In genomic region chr10:68406815-68407585, GRCh38 we compare ENCODE assay signal across 1 cellular context.
TF ChIP-seq lines count a peak whose summit lies in the region.

Gene RUFY2 (minus strand): TSS chr10:68407277. CDS start chr10:68407189, 88 bp downstream.

TF ChIP-seq in K562, 482 proteins besides CTCF, POLR2A, EP300 and RAD21 (continued from another document and continues in another):
- TF ChIP-seq AFF1 (IDR thresholded peaks at IDR 0.05; ENCODE audit: low read depth in 1 of 2, partially characterized antibody in 2 of 2) (no peak), POLR2B (IDR thresholded peaks at IDR 0.05; ENCODE audit: low read depth, partially characterized antibody) (peak; percentile 67), LARP7 (IDR thresholded peaks at IDR 0.05) (0 out of 2 replicates have a peak, but pooled peaks have one; percentile 55), RFX5 (IDR thresholded peaks at IDR 0.05; ENCODE audit: low read depth, low read length) (no peak), SNRNP70 (optimal IDR thresholded peaks at IDR 0.05; ENCODE audit: low read depth, low read length) (no peak), ZNF431 (CRISPR knock-in tag; IDR thresholded peaks at IDR 0.05) (no peak), RFX7 (CRISPR knock-in tag; IDR thresholded peaks at IDR 0.05) (no peak), ZNF766 (CRISPR knock-in tag; conservative IDR thresholded peaks at IDR 0.05) (no peak), RHOXF2B (CRISPR knock-in tag; conservative IDR thresholded peaks at IDR 0.05) (no peak), POLR2H (tag; IDR thresholded peaks at IDR 0.05; ENCODE audit: low read depth) (peak; percentile 70; the same call in 1 of the 2 replicates), CCNT2 (IDR thresholded peaks at IDR 0.05; ENCODE audit: borderline replicate concordance, extremely low read depth, insufficient read length, low read depth, low read length) (peak; percentile 84), CHD2 (IDR thresholded peaks at IDR 0.05; ENCODE audit: low read depth, low read length) (no peak), ZNF24 (IDR thresholded peaks at IDR 0.05) (peak; percentile 74; the same call in 1 of the 2 replicates), WHSC1 (IDR thresholded peaks at IDR 0.05; ENCODE audit: low read length) (no peak), ZNF695 (CRISPR knock-in tag; IDR thresholded peaks at IDR 0.05) (0 out of 2 replicates have a peak, but pooled peaks have one; percentile 27), SAP30 (IDR thresholded peaks at IDR 0.05; ENCODE audit: borderline replicate concordance, insufficient read depth, low read depth, low read length, poor library complexity, severe bottlenecking) (peak; percentile 37), HNRNPK (IDR thresholded peaks at IDR 0.05; ENCODE audit: low read depth, low read length, poor library complexity, severe bottlenecking) (no peak), ZNF583 (CRISPR knock-in tag; IDR thresholded peaks at IDR 0.05) (peak; percentile 76), CSDE1 (IDR thresholded peaks at IDR 0.05) (peak in 1 of 2 experiments; percentile 91; a peak in 2 of 4 replicates), STAT5A (IDR thresholded peaks at IDR 0.05; ENCODE audit: borderline replicate concordance, low read length) (no peak), REST (CRISPR knock-in tag; IDR thresholded peaks at IDR 0.05; ENCODE audit: low read depth) (peak; percentile 60; the same call in 1 of the 2 replicates), CREB1 (IDR thresholded peaks at IDR 0.05) (no peak), CREB1 (CRISPR knock-in tag; IDR thresholded peaks at IDR 0.05) (0 out of 2 replicates have a peak, but pooled peaks have one; percentile 16), VEZF1 (CRISPR knock-in tag; IDR thresholded peaks at IDR 0.05) (peak; percentile 95), ZKSCAN8 (CRISPR knock-in tag; IDR thresholded peaks at IDR 0.05) (no peak), ZFX (CRISPR knock-in tag; IDR thresholded peaks at IDR 0.05) (peak; percentile 95), PML (IDR thresholded peaks at IDR 0.05; ENCODE audit: low read length) (peak; percentile 34), UBTF (IDR thresholded peaks at IDR 0.05; ENCODE audit: borderline replicate concordance in 1 of 2, low read depth in 2 of 2, low read length in 2 of 2) (peak in 1 of 2 experiments; percentile 95; a peak in 3 of 4 replicates), RBM22 (IDR thresholded peaks at IDR 0.05; ENCODE audit: low read depth, low read length, poor library complexity, severe bottlenecking) (peak; percentile 59), EHMT2 (IDR thresholded peaks at IDR 0.05) (no peak), ZNF121 (CRISPR knock-in tag; conservative IDR thresholded peaks at IDR 0.05) (no peak), POU5F1 (IDR thresholded peaks at IDR 0.05; ENCODE audit: borderline replicate concordance, low read depth, low read length, partially characterized antibody) (no peak), CBX1 (IDR thresholded peaks at IDR 0.05; ENCODE audit: low read depth) (peak; percentile 78; the same call in 1 of the 2 replicates), NONO (IDR thresholded peaks at IDR 0.05; ENCODE audit: low read depth in 2 of 2, low read length in 1 of 2) (peak; percentile 90 to 95), CEBPB (tag; IDR thresholded peaks at IDR 0.05) (no peak), ZNF12 (CRISPR knock-in tag; IDR thresholded peaks at IDR 0.05) (0 out of 2 replicates have a peak, but pooled peaks have one; percentile 19), NR2C1 (IDR thresholded peaks at IDR 0.05) (no peak), NR2C1 (tag; IDR thresholded peaks at IDR 0.05) (no peak), E2F1 (CRISPR knock-in tag; IDR thresholded peaks at IDR 0.05) (no peak), THAP12 (CRISPR knock-in tag; IDR thresholded peaks at IDR 0.05) (peak; percentile 99), SMAD3 (CRISPR knock-in tag; conservative IDR thresholded peaks at IDR 0.05) (no peak), ATF1 (CRISPR knock-in tag; IDR thresholded peaks at IDR 0.05) (no peak), ATF1 (tag; IDR thresholded peaks at IDR 0.05) (peak; percentile 52; the same call in 1 of the 2 replicates), ARID1B (IDR thresholded peaks at IDR 0.05) (no peak), ZFP91 (CRISPR knock-in tag; IDR thresholded peaks at IDR 0.05) (no peak), MTA3 (IDR thresholded peaks at IDR 0.05; ENCODE audit: borderline replicate concordance) (peak; percentile 44)
